8 cellular contexts compared by ENCODE assay signal in genomic region chr19:21505459-21506393, GRCh38. TPM values are rescaled to one million over a fixed set of nuclear protein-coding genes. Genes with fewer than 3 reads are reported as not detected.
A peak's percentile ranks its signal among the peaks of the same experiment; 100 is the strongest.
DNase-seq lines count a peak whose midpoint lies in the region; ATAC-seq lines count a peak whose summit lies in the region.

ZNF429 (plus strand) TSS chr19:21505602; CDS start chr19:21505772, 170 bp downstream.

- H3K27me3 ChIP-seq in Karpas-422 (ENCODE audit: low read length), result no peaks in the 10 kb centered on the region

- peak within 1 kb of the TSS; percentile 65 for H3K27ac ChIP-seq in Karpas-422 (ENCODE audit: low read length)

- peaks cover 38% of the 10 kb centered on the region for H3K9me3 Mint-ChIP-seq in activated T-helper 2 cell treated with anti-CD3 and anti-CD28 coated beads, Interferon-gamma antibody, Interleukin-2, Interleukin-4, amounts not matched to agents 10 μg/mL and 5 μg/mL and 100 μg/mL, durations not matched to agents 14 hours and 24 hours and 36 hours
- peaks cover 0 to 38% (median 4%) of the 10 kb centered on the region in 9 donors for H3K9me3 Mint-ChIP-seq in naive thymus-derived CD8-positive, alpha-beta T cell
- peaks cover 4 to 8% of the 10 kb centered on the region in 2 donors for H3K9me3 Mint-ChIP-seq in stimulated activated naive B cell treated with anti-CD40 and anti-IgM and Interleukin-4, amounts not matched to agents 10 μg/mL and 1 μg/mL and 100 μg/mL, for 72 hours

- H2AFZ ChIP-seq in Karpas-422 (ENCODE audit: low read length), result peak within 1 kb of the TSS; percentile 49

- peak within 1 kb of the TSS; percentile 100 for H3K4me3 Mint-ChIP-seq in activated T-helper 2 cell treated with anti-CD3 and anti-CD28 coated beads, Interferon-gamma antibody, Interleukin-2, Interleukin-4, amounts not matched to agents 10 μg/mL and 5 μg/mL and 100 μg/mL, durations not matched to agents 14 hours and 24 hours and 36 hours (ENCODE audit: low read depth)
- H3K4me3 Mint-ChIP-seq in naive thymus-derived CD8-positive, alpha-beta T cell, result peak within 1 kb of the TSS; percentile 99 to 100 (median 100)
- peak within 1 kb of the TSS; percentile 100 for H3K4me3 Mint-ChIP-seq in stimulated activated naive B cell treated with anti-CD40 and anti-IgM and Interleukin-4, amounts not matched to agents 10 μg/mL and 1 μg/mL and 100 μg/mL, for 72 hours

- DNase-seq in DMS79 treated with DMSO at 0.1 percent for 48 hours (lab: John Stamatoyannopoulos, UW), result peak; percentile 94
- DNase-seq in Karpas-422, result peak; percentile 98
- DNase-seq in RPMI7951 (ENCODE audit: low read depth), result peak; percentile 93
- peak; percentile 86 for DNase-seq in activated T-helper 2 cell treated with anti-CD3 and anti-CD28 coated beads, Interferon-gamma antibody, Interleukin-2, Interleukin-4, amounts not matched to agents 10 μg/mL and 5 μg/mL and 100 μg/mL, durations not matched to agents 14 hours and 24 hours and 36 hours (ENCODE audit: low spot score)
- DNase-seq in fibroblast of peridontal ligament (ENCODE audit: extremely low read depth), result peak; percentile 92
- DNase-seq in naive thymus-derived CD8-positive, alpha-beta T cell, result peak; percentile 68 to 96 (median 90)
- DNase-seq in stimulated activated naive B cell treated with anti-CD40 and anti-IgM and Interleukin-4, amounts not matched to agents 10 μg/mL and 1 μg/mL and 100 μg/mL, for 72 hours, result peak; percentile 89

- H3K36me3 ChIP-seq in Karpas-422 (ENCODE audit: insufficient read depth, low read length), result peaks cover 25% of the 10 kb centered on the region

- no peaks in the 10 kb centered on the region for H3K9me2 ChIP-seq in Karpas-422 (replicated peaks; ENCODE audit: insufficient read depth, low read length)

- H3K4me1 ChIP-seq in Karpas-422 (ENCODE audit: low read length), result peaks cover 10% of the 10 kb centered on the region

- H4K20me1 ChIP-seq in Karpas-422 (ENCODE audit: insufficient read depth, low read depth, low read length), result no peaks in the 10 kb centered on the region

- H3K9ac ChIP-seq in Karpas-422 (ENCODE audit: low read length), result peak within 1 kb of the TSS; percentile 91

- intact Hi-C loops in activated T-helper 2 cell treated with anti-CD3 and anti-CD28 coated beads, Interferon-gamma antibody, Interleukin-2, Interleukin-4, amounts not matched to agents 10 μg/mL and 5 μg/mL and 100 μg/mL, durations not matched to agents 14 hours and 24 hours and 36 hours (cut with micrococcal nuclease), result loop anchor here (1.0 to 5.0 kb wide), 6 partner anchors 64 to 728 kb away; partner anchors contain the start of genes ZNF43, ZNF66, ZNF708 and ZNF85

- peaks cover 12% of the 10 kb centered on the region for H3K4me1 Mint-ChIP-seq in activated T-helper 2 cell treated with anti-CD3 and anti-CD28 coated beads, Interferon-gamma antibody, Interleukin-2, Interleukin-4, amounts not matched to agents 10 μg/mL and 5 μg/mL and 100 μg/mL, durations not matched to agents 14 hours and 24 hours and 36 hours (ENCODE audit: low read depth)
- H3K4me1 Mint-ChIP-seq in naive thymus-derived CD8-positive, alpha-beta T cell, result peaks cover 10 to 54% (median 43%) of the 10 kb centered on the region in 4 donors
- peaks cover 14 to 35% of the 10 kb centered on the region in 2 donors for H3K4me1 Mint-ChIP-seq in stimulated activated naive B cell treated with anti-CD40 and anti-IgM and Interleukin-4, amounts not matched to agents 10 μg/mL and 1 μg/mL and 100 μg/mL, for 72 hours

- H3K27me3 Mint-ChIP-seq in activated T-helper 2 cell treated with anti-CD3 and anti-CD28 coated beads, Interferon-gamma antibody, Interleukin-2, Interleukin-4, amounts not matched to agents 10 μg/mL and 5 μg/mL and 100 μg/mL, durations not matched to agents 14 hours and 24 hours and 36 hours (ENCODE audit: low read depth), result no peaks in the 10 kb centered on the region
- H3K27me3 Mint-ChIP-seq in naive thymus-derived CD8-positive, alpha-beta T cell, result no peaks in the 10 kb centered on the region
- H3K27me3 Mint-ChIP-seq in stimulated activated naive B cell treated with anti-CD40 and anti-IgM and Interleukin-4, amounts not matched to agents 10 μg/mL and 1 μg/mL and 100 μg/mL, for 72 hours, result no peaks in the 10 kb centered on the region

- peak within 1 kb of the TSS; percentile 95 for H3K27ac Mint-ChIP-seq in activated T-helper 2 cell treated with anti-CD3 and anti-CD28 coated beads, Interferon-gamma antibody, Interleukin-2, Interleukin-4, amounts not matched to agents 10 μg/mL and 5 μg/mL and 100 μg/mL, durations not matched to agents 14 hours and 24 hours and 36 hours
- H3K27ac Mint-ChIP-seq in naive thymus-derived CD8-positive, alpha-beta T cell, result peak within 1 kb of the TSS; percentile 96 to 100 (median 100)
- peak within 1 kb of the TSS; percentile 100 for H3K27ac Mint-ChIP-seq in stimulated activated naive B cell treated with anti-CD40 and anti-IgM and Interleukin-4, amounts not matched to agents 10 μg/mL and 1 μg/mL and 100 μg/mL, for 72 hours

- POLR2A ChIA-PET in naive thymus-derived CD8-positive, alpha-beta T cell (lab: Charles Lee), result interaction anchor here (0.5 to 2.9 kb wide), 38 partner anchors 9 to 1890 kb away, joined by 3 to 38 read pairs (median 5); partner anchors contain the start of genes ZNF100, ZNF253, ZNF257 and ZNF43

- H3K9me3 ChIP-seq in Karpas-422 (ENCODE audit: low read length), result peaks cover 21% of the 10 kb centered on the region

- peak; percentile 99 for ATAC-seq in GM21786 (IDR thresholded peaks at IDR 0.05; ENCODE audit: unreplicated experiment)
- peak; percentile 99 for ATAC-seq in naive thymus-derived CD8-positive, alpha-beta T cell
- ATAC-seq in stimulated activated naive B cell treated with anti-CD40 and anti-IgM and Interleukin-4, amounts not matched to agents 10 μg/mL and 1 μg/mL and 100 μg/mL, for 72 hours (replicated peaks), result peak; percentile 99 to 100

- peaks cover 42% of the 10 kb centered on the region for H3K36me3 Mint-ChIP-seq in activated T-helper 2 cell treated with anti-CD3 and anti-CD28 coated beads, Interferon-gamma antibody, Interleukin-2, Interleukin-4, amounts not matched to agents 10 μg/mL and 5 μg/mL and 100 μg/mL, durations not matched to agents 14 hours and 24 hours and 36 hours (ENCODE audit: low read depth)
- peaks cover 14 to 23% (median 18%) of the 10 kb centered on the region in 3 donors for H3K36me3 Mint-ChIP-seq in naive thymus-derived CD8-positive, alpha-beta T cell
- peaks cover 20 to 33% of the 10 kb centered on the region in 2 donors for H3K36me3 Mint-ChIP-seq in stimulated activated naive B cell treated with anti-CD40 and anti-IgM and Interleukin-4, amounts not matched to agents 10 μg/mL and 1 μg/mL and 100 μg/mL, for 72 hours

- peak within 1 kb of the TSS; percentile 77 for H3K4me2 ChIP-seq in Karpas-422 (ENCODE audit: low read depth, low read length, poor library complexity, severe bottlenecking)

- H3K4me3 ChIP-seq in Karpas-422 (ENCODE audit: low read length), result peak within 1 kb of the TSS; percentile 80

- H3K79me2 ChIP-seq in Karpas-422 (ENCODE audit: low read length), result peaks cover 47% of the 10 kb centered on the region

RNA-seq across cellular contexts. Expression of gene ZNF429, which starts in this region (rescaled TPM):
- 10.4 and 18.6 TPM in 2 replicates for total RNA-seq in Karpas-422 (2014; rRNA removed; shearing (Covaris generic); ENCODE audit: low replicate concordance)
- 8.1 and 9.6 TPM in 2 replicates for total RNA-seq in RPMI7951 (2014; rRNA removed; shearing (Covaris generic))
- total RNA-seq in activated T-helper 2 cell treated with anti-CD3 and anti-CD28 coated beads, Interferon-gamma antibody, Interleukin-2, Interleukin-4, amounts not matched to agents 10 μg/mL and 5 μg/mL and 100 μg/mL, durations not matched to agents 14 hours and 24 hours and 36 hours, result 3.1 and 5.0 TPM in 2 replicates
- total RNA-seq in naive thymus-derived CD8-positive, alpha-beta T cell, result 10 to 100 TPM; 30.7 to 30.9 TPM
- 10 to 100 TPM; 23.0 to 37.8 (median 34.9) TPM for polyA plus RNA-seq in naive thymus-derived CD8-positive, alpha-beta T cell

Comparison
In these comparisons a context has a peak if more than half of its experiments do, and no peak if none do; other contexts are left out.
1. Peak in every context shown above with its lines: DNase-seq, ATAC-seq, H3K4me3 ChIP-seq and H3K27ac ChIP-seq.